ENCODE assay signal across 8 cellular contexts in the genomic region with DNA sequence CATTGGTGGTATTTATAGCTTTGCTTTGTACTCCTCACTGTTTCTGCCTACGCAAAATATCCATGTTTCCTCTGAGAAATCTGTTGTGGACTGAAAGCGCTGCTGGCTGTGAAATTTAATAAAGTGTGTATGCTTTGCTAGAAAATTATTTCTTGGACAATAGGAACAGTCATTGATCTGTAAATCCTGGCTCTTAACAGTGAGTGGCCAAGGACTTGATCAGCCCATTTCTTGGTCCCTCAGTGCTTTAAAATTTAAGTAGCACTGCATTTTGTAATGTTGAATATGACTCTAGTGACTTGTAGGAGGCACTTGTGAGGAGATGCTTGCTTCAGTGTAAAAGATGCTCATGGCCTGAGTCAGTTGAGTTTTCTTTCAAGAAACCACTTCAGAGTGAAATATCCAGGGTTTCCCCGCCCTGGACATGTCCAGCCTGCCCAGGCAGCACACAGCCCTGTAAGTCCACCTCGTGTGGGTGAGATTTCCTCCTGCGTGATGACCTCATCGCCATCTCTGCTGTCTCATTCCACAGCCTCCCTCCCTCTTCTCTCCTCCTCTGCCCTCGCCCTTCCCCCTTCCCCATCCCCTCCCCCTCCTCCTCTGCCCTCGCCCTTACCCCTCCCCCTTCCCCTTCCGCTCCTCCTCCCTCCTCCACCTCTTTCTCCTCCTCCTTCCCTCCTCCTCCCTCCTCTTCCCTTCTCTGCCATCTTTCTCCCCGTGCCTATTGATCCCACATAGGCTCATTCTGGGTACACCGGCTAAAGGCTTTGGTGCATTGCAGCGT. TPM values are rescaled to one million over a fixed set of nuclear protein-coding genes. Genes with fewer than 3 reads are reported as not detected.
A peak's percentile ranks its signal among the peaks of the same experiment; 100 is the strongest.
DNase-seq lines count a peak whose midpoint lies in the region; ATAC-seq and TF ChIP-seq lines count a peak whose summit lies in the region.

No MANE protein-coding gene starts in this region.

- intact Hi-C loops in left lung (cut with DNase I) = no loop called here
- intact Hi-C loops in activated T-helper 1 cell treated with anti-CD3 and anti-CD28 coated beads, Interleukin-12 subunit alpha, Interleukin-12 subunit beta, Interleukin-2, Interleukin-4 antibody, amounts not matched to agents 30 ng/mL and 10 ng/mL and 1 ng/mL, durations not matched to agents 14 hours and 24 hours and 36 hours (cut with micrococcal nuclease) = loop anchor here (1.0 kb wide), 1 partner anchor 9 kb away; no protein-coding TSS in a partner anchor

- no peaks in the 10 kb centered on the region for H3K9me3 Mint-ChIP-seq in activated T-helper 1 cell treated with anti-CD3 and anti-CD28 coated beads, Interleukin-12 subunit alpha, Interleukin-12 subunit beta, Interleukin-2, Interleukin-4 antibody, amounts not matched to agents 30 ng/mL and 10 ng/mL and 1 ng/mL, durations not matched to agents 14 hours and 24 hours and 36 hours

- TF ChIP-seq POLR2A in tibial nerve (IDR thresholded peaks at IDR 0.05) = no peak

- POLR2A ChIA-PET in AG04450 (lab: Yijun Ruan, JAX) = interaction anchor here (1.0 kb wide), 1 partner anchor 30 kb away, joined by 3 read pairs; no protein-coding TSS in a partner anchor

- TF ChIP-seq CTCF in AG04450 (IDR thresholded peaks at IDR 0.05; ENCODE audit: low read depth, low read length) (no peak), cardiac fibroblast (IDR thresholded peaks at IDR 0.05; ENCODE audit: low read depth, low read length) (no peak), left lung (IDR thresholded peaks at IDR 0.05) (no peak), tibial nerve (IDR thresholded peaks at IDR 0.05) (no peak), GM10266 (IDR thresholded peaks at IDR 0.05; ENCODE audit: control insufficient read depth, insufficient read depth, low read depth, missing control alignments) (no peak)

- ATAC-seq in left lung = peak; percentile 76

- H3K36me3 ChIP-seq in HUES6 (ENCODE audit: control insufficient read depth, insufficient read depth, low read length) (0 out of 2 replicates have a peak, but pooled peaks cover 2% of the 10 kb centered on the region), left lung (peaks cover 0 to 37% of the 10 kb centered on the region in 2 donors), tibial nerve (peaks cover 0 to 43% (median 0%) of the 10 kb centered on the region in 3 donors)

- H3K4me3 ChIP-seq in AG04450 (ENCODE audit: low read depth, low read length) (peak overlapping the region; percentile 15; the same call in 1 of the 2 replicates), HUES6 (ENCODE audit: low read depth, low read length) (0 out of 2 replicates have a peak overlapping the region, but pooled peaks have one; percentile 9), cardiac fibroblast (replicated peaks in 1 of 2; ENCODE audit: low read depth in 2 of 2, low read length in 2 of 2) (no peak overlapping the region), left lung (no peak overlapping the region), tibial nerve (no peak overlapping the region)

- peaks cover under 1% of the 10 kb centered on the region for H3K27me3 Mint-ChIP-seq in activated T-helper 1 cell treated with anti-CD3 and anti-CD28 coated beads, Interleukin-12 subunit alpha, Interleukin-12 subunit beta, Interleukin-2, Interleukin-4 antibody, amounts not matched to agents 30 ng/mL and 10 ng/mL and 1 ng/mL, durations not matched to agents 14 hours and 24 hours and 36 hours (ENCODE audit: insufficient read depth)

- no peak overlapping the region for H3K27ac Mint-ChIP-seq in activated T-helper 1 cell treated with anti-CD3 and anti-CD28 coated beads, Interleukin-12 subunit alpha, Interleukin-12 subunit beta, Interleukin-2, Interleukin-4 antibody, amounts not matched to agents 30 ng/mL and 10 ng/mL and 1 ng/mL, durations not matched to agents 14 hours and 24 hours and 36 hours

- H3K4me1 Mint-ChIP-seq in activated T-helper 1 cell treated with anti-CD3 and anti-CD28 coated beads, Interleukin-12 subunit alpha, Interleukin-12 subunit beta, Interleukin-2, Interleukin-4 antibody, amounts not matched to agents 30 ng/mL and 10 ng/mL and 1 ng/mL, durations not matched to agents 14 hours and 24 hours and 36 hours (ENCODE audit: low read depth) = peaks cover 33% of the 10 kb centered on the region

- H3K4me3 Mint-ChIP-seq in activated T-helper 1 cell treated with anti-CD3 and anti-CD28 coated beads, Interleukin-12 subunit alpha, Interleukin-12 subunit beta, Interleukin-2, Interleukin-4 antibody, amounts not matched to agents 30 ng/mL and 10 ng/mL and 1 ng/mL, durations not matched to agents 14 hours and 24 hours and 36 hours = no peak overlapping the region

- peaks cover 37% of the 10 kb centered on the region for H3K4me1 ChIP-seq in HUES6 (ENCODE audit: control insufficient read depth, insufficient read depth, low read length)
- H3K4me1 ChIP-seq in left lung = peaks cover 3 to 23% of the 10 kb centered on the region in 2 donors
- H3K4me1 ChIP-seq in tibial nerve = peaks cover 0 to 26% (median 9%) of the 10 kb centered on the region in 4 donors

- H3K9me3 ChIP-seq in AG04450 (ENCODE audit: control insufficient read depth, insufficient read depth, low read length) (no peaks in the 10 kb centered on the region), HUES6 (ENCODE audit: control insufficient read depth, insufficient read depth, low read depth, low read length) (no peaks in the 10 kb centered on the region), left lung (no peaks in the 10 kb centered on the region), tibial nerve (no peaks in the 10 kb centered on the region)

- H3K36me3 Mint-ChIP-seq in activated T-helper 1 cell treated with anti-CD3 and anti-CD28 coated beads, Interleukin-12 subunit alpha, Interleukin-12 subunit beta, Interleukin-2, Interleukin-4 antibody, amounts not matched to agents 30 ng/mL and 10 ng/mL and 1 ng/mL, durations not matched to agents 14 hours and 24 hours and 36 hours (ENCODE audit: low read depth) = peaks cover 33% of the 10 kb centered on the region

- CTCF ChIA-PET in AG04450 (lab: Charles Lee) = interaction anchor here (0.8 to 1.4 kb wide), 3 partner anchors 32 to 104 kb away, joined by 3 to 4 read pairs (median 3); no protein-coding TSS in a partner anchor

- DNase-seq in AG04450 (ENCODE audit: low read depth, low spot score) (peak; percentile 93), cardiac fibroblast (ENCODE audit: low read depth in 2 of 2) (peak; percentile 88 to 97), left lung (peak in 1 of 2 donors; percentile 73), tibial nerve (ENCODE audit: low spot score in 2 of 2) (no peak), DMS153 treated with DMSO at 0.1 percent for 48 hours (lab: John Stamatoyannopoulos, UW; ENCODE audit: unreplicated experiment) (no peak), GM10266 (ENCODE audit: extremely low spot score) (no peak)
- no peak for DNase-seq in activated T-helper 1 cell treated with anti-CD3 and anti-CD28 coated beads, Interleukin-12 subunit alpha, Interleukin-12 subunit beta, Interleukin-2, Interleukin-4 antibody, amounts not matched to agents 30 ng/mL and 10 ng/mL and 1 ng/mL, durations not matched to agents 14 hours and 24 hours and 36 hours (ENCODE audit: low spot score)

- H3K27ac ChIP-seq in AG04450 (ENCODE audit: low read depth, low read length) (peak overlapping the region; percentile 91), HUES6 (ENCODE audit: low read depth, low read length) (peak overlapping the region; percentile 14; the same call in 1 of the 2 replicates), left lung (peak overlapping the region; percentile 30 to 55), tibial nerve (peak overlapping the region in 2 of 4 donors; percentile 64 to 65)

- H3K27me3 ChIP-seq in AG04450 (ENCODE audit: control insufficient read depth, insufficient read depth, low read length) = no peaks in the 10 kb centered on the region
- no peaks in the 10 kb centered on the region for H3K27me3 ChIP-seq in HUES6 (ENCODE audit: control insufficient read depth, insufficient read depth, low read length)
- H3K27me3 ChIP-seq in left lung = peaks cover 0 to 13% of the 10 kb centered on the region in 2 donors
- H3K27me3 ChIP-seq in tibial nerve = no peaks in the 10 kb centered on the region

- H3K9ac ChIP-seq in HUES6 (ENCODE audit: low read length) = peak overlapping the region; percentile 29

- no peak for TF ChIP-seq EP300 in tibial nerve (IDR thresholded peaks at IDR 0.05)

- 19 to 20% methylated on average over 12 of the region's 12 CpGs for WGBS in tibial nerve, 2 donors

RNA-seq across cellular contexts. Expression of a gene that starts 34.1 kb away (rescaled TPM):
- 68.3 and 69.9 TPM in 2 replicates for polyA plus RNA-seq in AG04450 (2011; rRNA removed)
- polyA minus RNA-seq in AG04450 (2011; rRNA and poly(A)+ RNA removed) = 57.8 and 68.3 TPM in 2 replicates
- total RNA-seq in left lung (10 to 100 TPM; 19.6 to 19.9 TPM), tibial nerve (10 to 100 TPM in 2 of 4 donors, 1 to 10 TPM in 2; 5.7 to 10.7 (median 9.7) TPM)
- 3.9 and 4.2 TPM in 2 replicates for total RNA-seq in activated T-helper 1 cell treated with anti-CD3 and anti-CD28 coated beads, Interleukin-12 subunit alpha, Interleukin-12 subunit beta, Interleukin-2, Interleukin-4 antibody, amounts not matched to agents 30 ng/mL and 10 ng/mL and 1 ng/mL, durations not matched to agents 14 hours and 24 hours and 36 hours

Comparison
In these comparisons a context has a peak if more than half of its experiments do, and no peak if none do; other contexts are left out.
1. DNase-seq: peak in AG04450 (single experiment) and cardiac fibroblast (2 of 2); none in tibial nerve (0 of 2), DMS153 treated with DMSO at 0.1 percent for 48 hours (single experiment), GM10266 (single experiment) and activated T-helper 1 cell treated with anti-CD3 and anti-CD28 coated beads, Interleukin-12 subunit alpha, Interleukin-12 subunit beta, Interleukin-2, Interleukin-4 antibody, amounts not matched to agents 30 ng/mL and 10 ng/mL and 1 ng/mL, durations not matched to agents 14 hours and 24 hours and 36 hours (single experiment).
2. H3K4me3 ChIP-seq: peak in AG04450 (single experiment) and HUES6 (single experiment); none in cardiac fibroblast (0 of 2), left lung (0 of 2) and tibial nerve (0 of 4).